ENCODE assay signal across 1 cellular context in genomic region chr1:43591181-43591580, GRCh38.
TF ChIP-seq lines count a peak whose summit lies in the region.

No MANE protein-coding gene starts in this region.

TF ChIP-seq in HEK293, 187 proteins besides CTCF, POLR2A, EP300 and RAD21:
- TF ChIP-seq ZNF350 (tag by site-specific recombination; IDR thresholded peaks at IDR 0.05) (no peak), ZNF366 (tag by site-specific recombination; conservative IDR thresholded peaks at IDR 0.05) (no peak), ZNF792 (tag by site-specific recombination; IDR thresholded peaks at IDR 0.05) (no peak), MZF1 (tag by site-specific recombination; IDR thresholded peaks at IDR 0.05; ENCODE audit: borderline replicate concordance) (no peak), SP7 (tag by site-specific recombination; IDR thresholded peaks at IDR 0.05) (no peak)
- TF ChIP-seq, protein P1, sequence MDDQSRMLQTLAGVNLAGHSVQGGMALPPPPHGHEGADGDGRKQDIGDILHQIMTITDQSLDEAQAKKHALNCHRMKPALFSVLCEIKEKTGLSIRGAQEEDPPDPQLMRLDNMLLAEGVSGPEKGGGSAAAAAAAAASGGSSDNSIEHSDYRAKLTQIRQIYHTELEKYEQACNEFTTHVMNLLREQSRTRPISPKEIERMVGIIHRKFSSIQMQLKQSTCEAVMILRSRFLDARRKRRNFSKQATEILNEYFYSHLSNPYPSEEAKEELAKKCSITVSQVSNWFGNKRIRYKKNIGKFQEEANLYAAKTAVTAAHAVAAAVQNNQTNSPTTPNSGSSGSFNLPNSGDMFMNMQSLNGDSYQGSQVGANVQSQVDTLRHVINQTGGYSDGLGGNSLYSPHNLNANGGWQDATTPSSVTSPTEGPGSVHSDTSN (CRISPR knock-in tag; IDR thresholded peaks at IDR 0.05), result 0 out of 2 replicates have a peak, but pooled peaks have one; percentile 49
- TF ChIP-seq, protein P2, sequence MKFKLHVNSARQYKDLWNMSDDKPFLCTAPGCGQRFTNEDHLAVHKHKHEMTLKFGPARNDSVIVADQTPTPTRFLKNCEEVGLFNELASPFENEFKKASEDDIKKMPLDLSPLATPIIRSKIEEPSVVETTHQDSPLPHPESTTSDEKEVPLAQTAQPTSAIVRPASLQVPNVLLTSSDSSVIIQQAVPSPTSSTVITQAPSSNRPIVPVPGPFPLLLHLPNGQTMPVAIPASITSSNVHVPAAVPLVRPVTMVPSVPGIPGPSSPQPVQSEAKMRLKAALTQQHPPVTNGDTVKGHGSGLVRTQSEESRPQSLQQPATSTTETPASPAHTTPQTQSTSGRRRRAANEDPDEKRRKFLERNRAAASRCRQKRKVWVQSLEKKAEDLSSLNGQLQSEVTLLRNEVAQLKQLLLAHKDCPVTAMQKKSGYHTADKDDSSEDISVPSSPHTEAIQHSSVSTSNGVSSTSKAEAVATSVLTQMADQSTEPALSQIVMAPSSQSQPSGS (tag by site-specific recombination; IDR thresholded peaks at IDR 0.05; ENCODE audit: low read depth), result no peak
- TF ChIP-seq, protein P3, sequence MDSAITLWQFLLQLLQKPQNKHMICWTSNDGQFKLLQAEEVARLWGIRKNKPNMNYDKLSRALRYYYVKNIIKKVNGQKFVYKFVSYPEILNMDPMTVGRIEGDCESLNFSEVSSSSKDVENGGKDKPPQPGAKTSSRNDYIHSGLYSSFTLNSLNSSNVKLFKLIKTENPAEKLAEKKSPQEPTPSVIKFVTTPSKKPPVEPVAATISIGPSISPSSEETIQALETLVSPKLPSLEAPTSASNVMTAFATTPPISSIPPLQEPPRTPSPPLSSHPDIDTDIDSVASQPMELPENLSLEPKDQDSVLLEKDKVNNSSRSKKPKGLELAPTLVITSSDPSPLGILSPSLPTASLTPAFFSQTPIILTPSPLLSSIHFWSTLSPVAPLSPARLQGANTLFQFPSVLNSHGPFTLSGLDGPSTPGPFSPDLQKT (IDR thresholded peaks at IDR 0.05; ENCODE audit: borderline replicate concordance, low read depth, low read length), result no peak
- TF ChIP-seq, protein P4, sequence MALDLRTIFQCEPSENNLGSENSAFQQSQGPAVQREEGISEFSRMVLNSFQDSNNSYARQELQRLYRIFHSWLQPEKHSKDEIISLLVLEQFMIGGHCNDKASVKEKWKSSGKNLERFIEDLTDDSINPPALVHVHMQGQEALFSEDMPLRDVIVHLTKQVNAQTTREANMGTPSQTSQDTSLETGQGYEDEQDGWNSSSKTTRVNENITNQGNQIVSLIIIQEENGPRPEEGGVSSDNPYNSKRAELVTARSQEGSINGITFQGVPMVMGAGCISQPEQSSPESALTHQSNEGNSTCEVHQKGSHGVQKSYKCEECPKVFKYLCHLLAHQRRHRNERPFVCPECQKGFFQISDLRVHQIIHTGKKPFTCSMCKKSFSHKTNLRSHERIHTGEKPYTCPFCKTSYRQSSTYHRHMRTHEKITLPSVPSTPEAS (tag by site-specific recombination; IDR thresholded peaks at IDR 0.05), result no peak
